7 cellular contexts compared by ENCODE assay signal in the genomic region with DNA sequence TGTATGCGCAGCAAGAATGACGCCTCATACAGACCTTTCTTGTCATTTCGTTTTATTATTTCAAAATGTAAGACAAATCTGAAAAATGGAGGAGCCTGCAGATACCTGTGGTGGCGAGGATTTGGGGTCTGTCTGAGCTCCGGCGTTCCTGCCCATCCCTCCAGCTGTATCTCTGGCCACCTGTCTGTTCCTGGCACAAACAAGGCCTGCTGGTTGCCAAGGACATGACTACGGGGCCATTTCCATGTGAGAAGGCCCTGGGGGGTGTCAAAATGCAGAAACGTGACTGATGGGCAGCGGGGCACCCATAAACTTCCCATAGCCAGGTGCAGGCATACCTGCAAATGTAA. TPM values are rescaled to one million over a fixed set of nuclear protein-coding genes. Genes with fewer than 3 reads are reported as not detected.
DNase-seq lines count a peak whose midpoint lies in the region; ATAC-seq and TF ChIP-seq lines count a peak whose summit lies in the region.

No MANE protein-coding gene starts in this region.

- H3K4me3 Mint-ChIP-seq in T-cell, result peak overlapping the region; percentile 60 to 84 (median 64)
- H3K4me3 Mint-ChIP-seq in glutamatergic neuron (ENCODE audit: unreplicated experiment), result peak overlapping the region; percentile 49

- H3K4me1 Mint-ChIP-seq in T-cell, result peaks cover 4 to 7% (median 5%) of the 10 kb centered on the region in 3 donors
- no peaks in the 10 kb centered on the region for H3K4me1 Mint-ChIP-seq in glutamatergic neuron (ENCODE audit: low read depth, unreplicated experiment)

- H3K9me3 Mint-ChIP-seq in T-cell (no peaks in the 10 kb centered on the region), glutamatergic neuron (ENCODE audit: unreplicated experiment) (peaks cover 5% of the 10 kb centered on the region)

- H3K27me3 Mint-ChIP-seq in T-cell (peaks cover 0 to 5% of the 10 kb centered on the region in 2 donors), glutamatergic neuron (ENCODE audit: unreplicated experiment) (no peaks in the 10 kb centered on the region)

- H3K27ac ChIP-seq in smooth muscle cell (ENCODE audit: low read depth), result peak overlapping the region; percentile 47

- H4K20me1 ChIP-seq in smooth muscle cell (ENCODE audit: low read depth), result no peaks in the 10 kb centered on the region

- no peaks in the 10 kb centered on the region for H3K36me3 Mint-ChIP-seq in T-cell
- no peaks in the 10 kb centered on the region for H3K36me3 Mint-ChIP-seq in glutamatergic neuron (ENCODE audit: unreplicated experiment)

- H3F3A ChIP-seq in smooth muscle cell (ENCODE audit: low read depth), result no peaks in the 10 kb centered on the region

- peak overlapping the region; percentile 66 for H2AFZ ChIP-seq in smooth muscle cell (ENCODE audit: low read depth)

- H3K79me2 ChIP-seq in smooth muscle cell (ENCODE audit: low read depth), result no peaks in the 10 kb centered on the region

- no peak for DNase-seq in H7
- no peak for DNase-seq in T-cell
- no peak for DNase-seq in glutamatergic neuron
- no peak for DNase-seq in smooth muscle cell (lab: John Stamatoyannopoulos, UW; ENCODE audit: unreplicated experiment)
- no peak for DNase-seq in GM10248 (ENCODE audit: extremely low spot score)
- no peak for DNase-seq in NCI-H1436 (lab: John Stamatoyannopoulos, UW)
- no peak for DNase-seq in COLO829 (ENCODE audit: low spot score)

- no peaks in the 10 kb centered on the region for H3K9me3 ChIP-seq in smooth muscle cell (replicated peaks; ENCODE audit: low read depth)

- TF ChIP-seq CTCF in glutamatergic neuron (IDR thresholded peaks at IDR 0.05; ENCODE audit: partially characterized antibody, unreplicated experiment) (no peak), smooth muscle cell (IDR thresholded peaks at IDR 0.05; ENCODE audit: borderline replicate concordance, insufficient read depth, poor library complexity, severe bottlenecking) (no peak), GM10248 (IDR thresholded peaks at IDR 0.05; ENCODE audit: control extremely low read depth, extremely low read depth, low read depth, missing control alignments) (no peak)

- peaks cover 12% of the 10 kb centered on the region for H3K27me3 ChIP-seq in H7 (ENCODE audit: control insufficient read depth, insufficient read depth, low read length)
- no peaks in the 10 kb centered on the region for H3K27me3 ChIP-seq in smooth muscle cell (ENCODE audit: low read depth)

- no peaks in the 10 kb centered on the region for H3K4me1 ChIP-seq in smooth muscle cell (ENCODE audit: low read depth)

- ATAC-seq in T-cell (replicated peaks in 1 of 4), result no peak

- peak overlapping the region; percentile 43 for H3K4me3 ChIP-seq in H7 (ENCODE audit: insufficient read depth, low read depth, low read length)
- peak overlapping the region; percentile 35 for H3K4me3 ChIP-seq in smooth muscle cell

- H3K27ac Mint-ChIP-seq in T-cell (no peak overlapping the region), glutamatergic neuron (ENCODE audit: unreplicated experiment) (no peak overlapping the region)

- peak overlapping the region; percentile 73 for H3K4me2 ChIP-seq in smooth muscle cell

- 57% methylated on average over 9 of the region's 9 CpGs for WGBS in smooth muscle cell (ENCODE audit: low lambda C conversion rate)

- no peaks in the 10 kb centered on the region for H3K36me3 ChIP-seq in H7 (replicated peaks; ENCODE audit: control insufficient read depth, insufficient read depth, low read length)
- no peaks in the 10 kb centered on the region for H3K36me3 ChIP-seq in smooth muscle cell (ENCODE audit: low read depth)

- H3K9ac ChIP-seq in smooth muscle cell (ENCODE audit: low read depth), result no peak overlapping the region

- POLR2A ChIA-PET in T-cell (lab: Charles Lee) (no interaction called here), GM10248 (lab: Yijun Ruan, JAX) (no interaction called here)

- CTCF ChIA-PET in T-cell (lab: Charles Lee), result no interaction called here
- CTCF ChIA-PET in GM10248 (lab: Yijun Ruan, JAX), result no interaction called here

RNA-seq across cellular contexts. Expression of a gene that starts 0.6 kb away (rescaled TPM):
- 1.1 and 1.5 TPM in 2 replicates for total RNA-seq in H7 (2014; rRNA removed; shearing (Covaris generic))
- total RNA-seq in T-cell (1 to 10 TPM in 1 of 5 donors, under 1 TPM in 2, not detected in 2; 0.62 to 1.3 (median 0.73) TPM), glutamatergic neuron (ENCODE audit: unreplicated experiment) (54.0 TPM), smooth muscle cell (1.5 and 2.2 TPM in 2 replicates)
- 3.3 and 3.9 TPM in 2 replicates for polyA plus RNA-seq in smooth muscle cell

Comparison
In these comparisons a context has a peak if more than half of its experiments do, and no peak if none do; other contexts are left out.
1. RNA of a gene that starts 0.6 kb away (total RNA-seq): 54.0 TPM in glutamatergic neuron (single experiment); 1.5 to 2.2 TPM in smooth muscle cell, 1.1 to 1.5 TPM in H7 and 0.62 to 1.3 TPM in T-cell; every median in the first group is over 10 times any median in the second.